ENCODE assay signal across 12 cellular contexts in the genomic region with DNA sequence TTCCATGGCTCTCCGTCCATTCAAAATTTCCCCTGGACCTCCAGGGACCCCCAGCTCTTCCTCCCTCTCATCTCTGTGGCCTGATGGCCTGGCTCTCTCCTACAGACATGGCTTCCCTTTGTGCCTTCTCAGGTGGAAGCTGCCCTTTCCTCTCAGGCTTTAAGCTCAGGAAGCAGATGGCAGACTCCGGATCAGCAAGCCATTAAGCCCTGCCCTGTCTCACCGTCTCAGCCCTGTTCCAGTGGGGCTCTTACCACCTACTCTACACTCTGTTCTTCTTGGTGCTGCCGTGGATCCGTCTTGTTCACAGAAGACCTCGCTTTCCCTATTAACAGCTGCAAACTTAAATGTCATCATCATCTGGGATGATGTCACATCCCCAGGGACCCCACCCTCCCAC. TPM values are rescaled to one million over a fixed set of nuclear protein-coding genes. Genes with fewer than 3 reads are reported as not detected.
"Had no signal": no experiment of that assay in that cellular context is flagged by ENCODE, and none has a peak within 500 bp of the region (broad histone marks: within the 10 kb centered on the region; RNA-seq: fewer than 3 reads in every experiment).

No MANE protein-coding gene starts in this region.

- H3K27ac Mint-ChIP-seq: activated T-cell treated with anti-CD3 and anti-CD28 coated beads, Interleukin-2, amount 50 U/mL, for 72 hours had no signal

- H3K9me3 Mint-ChIP-seq: activated T-cell treated with anti-CD3 and anti-CD28 coated beads, Interleukin-2, amount 50 U/mL, for 72 hours had no signal

- H3K27ac ChIP-seq: breast epithelium, foreskin keratinocyte, heart left ventricle, left ventricle myocardium inferior, parathyroid adenoma, tibial nerve had no signal

- H3K4me1 ChIP-seq: breast epithelium, foreskin keratinocyte, heart left ventricle, left ventricle myocardium inferior, parathyroid adenoma, tibial nerve had no signal

- H3K36me3 ChIP-seq: breast epithelium, heart left ventricle, left ventricle myocardium inferior, tibial nerve had no signal

- H3K4me3 Mint-ChIP-seq: activated T-cell treated with anti-CD3 and anti-CD28 coated beads, Interleukin-2, amount 50 U/mL, for 72 hours had no signal

- H3K27me3 ChIP-seq: breast epithelium, foreskin keratinocyte, heart left ventricle, tibial nerve had no signal

- DNase-seq: heart left ventricle, left ventricle myocardium inferior had no signal

- H3K4me3 ChIP-seq: breast epithelium, heart left ventricle, left ventricle myocardium inferior, skin epidermis, tibial nerve had no signal

- H3K9me3 ChIP-seq: breast epithelium, heart left ventricle, left ventricle myocardium inferior, tibial nerve had no signal

RNA-seq across cellular contexts. Expression of gene SYNDIG1L, which starts 34.0 kb away (rescaled TPM):
- total RNA-seq: activated T-cell treated with anti-CD3 and anti-CD28 coated beads, Interleukin-2, amount 50 U/mL, for 72 hours; endothelial cell of umbilical vein; foreskin keratinocyte; mesenteric fat pad; renal cortical epithelial cell; T-helper 2 cell treated with Interferon-gamma antibody and Interleukin-4, amounts not matched to agents 100 ng/mL and 5 ng/mL, for 36 hours; tibial nerve had no signal
